Comparison of ENCODE assay signal across 8 cellular contexts in the genomic region with DNA sequence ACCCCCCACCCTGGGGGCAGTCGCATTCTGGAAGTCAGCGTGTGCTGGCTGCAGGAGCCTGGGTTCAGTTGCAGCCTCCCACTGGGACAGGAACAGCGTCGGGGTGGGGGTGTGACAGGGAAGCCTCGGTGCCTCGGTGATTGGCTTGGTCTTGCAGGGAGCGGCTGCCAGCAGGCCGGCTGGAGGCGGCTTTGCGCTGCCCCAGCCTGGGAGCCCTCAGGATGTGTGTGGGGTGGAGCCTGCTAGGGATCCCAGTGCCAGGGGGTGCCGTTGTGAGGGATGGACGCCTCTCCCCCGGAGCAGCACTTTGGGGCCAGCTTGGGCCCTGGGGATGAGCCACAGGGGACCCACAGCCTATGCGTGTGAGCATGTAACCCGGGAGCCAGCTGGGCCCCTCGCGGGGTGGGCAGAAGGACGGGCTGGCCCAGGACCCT.
DNase-seq lines count a peak whose midpoint lies in the region; ATAC-seq and TF ChIP-seq lines count a peak whose summit lies in the region.

No MANE protein-coding gene starts in this region.

- no peaks in the 10 kb centered on the region for H3K27me3 Mint-ChIP-seq in T-helper 17 cell

- H3K9me3 ChIP-seq in mammary epithelial cell (replicated peaks; ENCODE audit: insufficient read depth, low read length) = no peaks in the 10 kb centered on the region
- H3K9me3 ChIP-seq in skeletal muscle satellite cell (replicated peaks; ENCODE audit: low read length) = no peaks in the 10 kb centered on the region
- H3K9me3 ChIP-seq in T-helper 17 cell (ENCODE audit: control insufficient read depth, low read length, poor library complexity, severe bottlenecking) = no peaks in the 10 kb centered on the region

- H3K4me1 ChIP-seq in mammary epithelial cell (ENCODE audit: insufficient read depth, low read length) (peaks cover 46% of the 10 kb centered on the region), skeletal muscle satellite cell (ENCODE audit: control insufficient read depth, insufficient read depth, low read length) (peaks cover 54% of the 10 kb centered on the region)

- H3K27me3 ChIP-seq in mammary epithelial cell (ENCODE audit: insufficient read depth, low read length) (no peaks in the 10 kb centered on the region), skeletal muscle satellite cell (ENCODE audit: control insufficient read depth, insufficient read depth, low read length) (no peaks in the 10 kb centered on the region)

- dilution Hi-C loops in mammary epithelial cell (cut with HindIII; ENCODE audit: low sequenced_read_pairs) = no loop called here

- peak overlapping the region; percentile 95 for H3K4me2 ChIP-seq in mammary epithelial cell (ENCODE audit: insufficient read depth, low read depth, low read length)
- H3K4me2 ChIP-seq in skeletal muscle satellite cell (ENCODE audit: low read length) = peak overlapping the region; percentile 93

- peak overlapping the region; percentile 84 for H3K9ac ChIP-seq in mammary epithelial cell (ENCODE audit: insufficient read depth, low read length)
- H3K9ac ChIP-seq in skeletal muscle satellite cell (ENCODE audit: low read depth, low read length) = peak overlapping the region; percentile 85

- 0% methylated on average over 14 of the region's 18 CpGs for WGBS in mammary epithelial cell (ENCODE audit: low coverage, missing lambda C conversion rate)

- peak; percentile 62 for DNase-seq in AG09319 (ENCODE audit: extremely low read depth, low read depth)
- DNase-seq in LNCaP clone FGC (ENCODE audit: low read depth) = no peak
- DNase-seq in mammary epithelial cell = peak; percentile 85
- peak; percentile 73 for DNase-seq in iris pigment epithelial cell (ENCODE audit: low read depth)
- DNase-seq in T-helper 17 cell = no peak
- DNase-seq in GM13977 (ENCODE audit: low spot score) = no peak

- CTCF ChIA-PET in mammary epithelial cell (lab: Charles Lee; ENCODE audit: low non-redundant PET) = interaction anchor here (1.0 kb wide), 1 partner anchor 14 kb away, joined by 3 read pairs; no protein-coding TSS in a partner anchor

- peaks cover 43% of the 10 kb centered on the region for H3K79me2 ChIP-seq in mammary epithelial cell (ENCODE audit: insufficient read depth, low read length)

- TF ChIP-seq CTCF in AG09319 (IDR thresholded peaks at IDR 0.05; ENCODE audit: low read depth, low read length) (no peak), LNCaP clone FGC (IDR thresholded peaks at IDR 0.05; ENCODE audit: control insufficient read depth, extremely low read depth, insufficient read depth) (no peak), mammary epithelial cell (conservative IDR thresholded peaks at IDR 0.05 in 1 of 2, IDR thresholded peaks at IDR 0.05 in 1 of 2; ENCODE audit: extremely low read depth in 1 of 2, insufficient read depth in 1 of 2, low read depth in 1 of 2, low read length in 2 of 2) (no peak), GM13977 (IDR thresholded peaks at IDR 0.05; ENCODE audit: extremely low read depth, insufficient read depth, missing control alignments) (no peak)

- H2AFZ ChIP-seq in mammary epithelial cell (ENCODE audit: low read depth, low read length) = peak overlapping the region; percentile 91

- no peak for ATAC-seq in T-helper 17 cell
- ATAC-seq in GM19324 (IDR thresholded peaks at IDR 0.05; ENCODE audit: low FRiP score, unreplicated experiment) = no peak

- H3K36me3 ChIP-seq in mammary epithelial cell (ENCODE audit: insufficient read depth, low read length) = no peaks in the 10 kb centered on the region
- H3K36me3 ChIP-seq in skeletal muscle satellite cell (ENCODE audit: insufficient read depth, low read length) = no peaks in the 10 kb centered on the region

- in situ Hi-C loops in mammary epithelial cell (cut with MboI; ENCODE audit: low sequenced_read_pairs in 2 of 2) (no loop called here), GM13977 (cut with MboI; ENCODE audit: low pct_unique_long_range_greater_than_20kb, low sequenced_read_pairs, unreplicated experiment) (no loop called here)

- intact Hi-C loops in mammary epithelial cell (cut with micrococcal nuclease) = loop anchor here (1.0 to 2.0 kb wide), 2 partner anchors 14 to 26 kb away; no protein-coding TSS in a partner anchor

- H3K4me1 Mint-ChIP-seq in T-helper 17 cell = peaks cover 22% of the 10 kb centered on the region

- H3K4me3 Mint-ChIP-seq in T-helper 17 cell = no peak overlapping the region

- H3K27ac Mint-ChIP-seq in T-helper 17 cell = no peak overlapping the region

- no peaks in the 10 kb centered on the region for H4K20me1 ChIP-seq in mammary epithelial cell (ENCODE audit: insufficient read depth, low read length)

- peak overlapping the region; percentile 93 for H3K27ac ChIP-seq in mammary epithelial cell (ENCODE audit: insufficient read depth, low read depth, low read length)

- H3K36me3 Mint-ChIP-seq in T-helper 17 cell (ENCODE audit: low read depth) = no peaks in the 10 kb centered on the region

- peak overlapping the region; percentile 40 for H3K4me3 ChIP-seq in LNCaP clone FGC (ENCODE audit: low read depth, low read length)
- peak overlapping the region; percentile 64 to 86 (median 65) for H3K4me3 ChIP-seq in mammary epithelial cell (replicated peaks in 1 of 3; ENCODE audit: insufficient read depth in 1 of 3, low read depth in 2 of 3, low read length in 3 of 3)
- peak overlapping the region; percentile 76 for H3K4me3 ChIP-seq in skeletal muscle satellite cell (ENCODE audit: low read length)

- TSS peak; percentile 92 for BruUV-seq in mammary epithelial cell (replicated peaks; lab: Mats Ljungman, UMichigan)

Comparison
In these comparisons a context has a peak if more than half of its experiments do, and no peak if none do; other contexts are left out.
1. DNase-seq: peak in AG09319 (single experiment), mammary epithelial cell (single experiment) and iris pigment epithelial cell (single experiment); none in LNCaP clone FGC (single experiment), T-helper 17 cell (0 of 3) and GM13977 (single experiment).
2. Peak in every context shown above with its lines, with median percentiles within 50 percentile points of each other: H3K4me3 ChIP-seq.